Comparison of ENCODE assay signal across 1 cellular context in the genomic region with DNA sequence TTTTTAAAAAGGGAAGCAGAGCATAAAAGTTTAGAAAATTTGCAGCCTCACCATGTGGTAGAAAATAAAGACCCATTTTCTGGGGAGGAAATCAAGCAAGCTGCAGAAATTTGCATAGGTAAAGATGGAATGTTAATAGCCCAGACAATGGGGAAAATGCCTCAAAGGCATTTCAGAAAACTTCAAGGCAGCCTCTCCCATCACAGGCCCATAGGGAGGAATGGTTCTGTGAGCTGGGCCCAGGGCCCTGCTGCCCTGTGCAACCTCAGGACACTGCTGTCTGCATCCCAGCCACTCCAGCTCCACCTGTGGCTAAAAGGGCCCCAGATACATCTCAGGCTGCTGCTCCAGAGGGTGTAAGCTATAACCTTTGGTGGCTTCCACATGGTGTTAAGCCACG.
TF ChIP-seq lines count a peak whose summit lies in the region.

No MANE protein-coding gene starts in this region.

TF ChIP-seq in H1, 55 proteins besides CTCF, POLR2A, EP300 and RAD21:
- no peak for TF ChIP-seq CBX5 (IDR thresholded peaks at IDR 0.05; ENCODE audit: low read depth, low read length)
- TF ChIP-seq TCF12 (IDR thresholded peaks at IDR 0.05; ENCODE audit: low read depth, low read length), result no peak
- TF ChIP-seq TEAD4 (IDR thresholded peaks at IDR 0.05; ENCODE audit: low read depth, low read length), result peak; percentile 37; the same call in 1 of the 2 replicates
- TF ChIP-seq, protein P1, sequence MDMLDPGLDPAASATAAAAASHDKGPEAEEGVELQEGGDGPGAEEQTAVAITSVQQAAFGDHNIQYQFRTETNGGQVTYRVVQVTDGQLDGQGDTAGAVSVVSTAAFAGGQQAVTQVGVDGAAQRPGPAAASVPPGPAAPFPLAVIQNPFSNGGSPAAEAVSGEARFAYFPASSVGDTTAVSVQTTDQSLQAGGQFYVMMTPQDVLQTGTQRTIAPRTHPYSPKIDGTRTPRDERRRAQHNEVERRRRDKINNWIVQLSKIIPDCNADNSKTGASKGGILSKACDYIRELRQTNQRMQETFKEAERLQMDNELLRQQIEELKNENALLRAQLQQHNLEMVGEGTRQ (IDR thresholded peaks at IDR 0.05; ENCODE audit: low read length), result no peak
